15 cellular contexts compared by ENCODE assay signal in genomic region chr9:38141751-38142150, GRCh38.
DNase-seq lines count a peak whose midpoint lies in the region; ATAC-seq, FAIRE-seq and TF ChIP-seq lines count a peak whose summit lies in the region.
"Had no signal": no experiment of that assay in that cellular context is flagged by ENCODE, and none has a peak within 500 bp of the region (broad histone marks: within the 10 kb centered on the region; RNA-seq: fewer than 3 reads in every experiment).

No MANE protein-coding gene starts in this region.

- H3K9ac ChIP-seq in keratinocyte (ENCODE audit: control insufficient read depth, extremely low read depth, insufficient read depth, low read length) = no peak overlapping the region

- CTCF ChIA-PET in HEK293 (lab: Yijun Ruan, JAX) = interaction anchor here (0.6 to 3.5 kb wide), 6 partner anchors 15 to 135 kb away, joined by 3 to 19 read pairs (median 4); no protein-coding TSS in a partner anchor

- no peak for ATAC-seq in natural killer cell treated with Interleukin-12 subunit alpha and Interleukin-12 subunit beta and Interleukin-15 and Interleukin-18, amount 100 ng/mL, for 72 hours

- H3K9me3 ChIP-seq in HEK293 (ENCODE audit: control insufficient read depth, insufficient read depth, low read depth, low read length) = no peaks in the 10 kb centered on the region
- peaks cover 2% of the 10 kb centered on the region for H3K9me3 ChIP-seq in keratinocyte (ENCODE audit: control insufficient read depth, low read depth, low read length)

- H3K4me1 Mint-ChIP-seq in natural killer cell treated with Interleukin-12 subunit alpha and Interleukin-12 subunit beta and Interleukin-15 and Interleukin-18, amount 100 ng/mL, for 72 hours (ENCODE audit: low read depth in 2 of 2) = no peaks in the 10 kb centered on the region

- peak; percentile 93 for FAIRE-seq in keratinocyte (lab: Jason Lieb, UNC)

- no peak overlapping the region for H3K27ac Mint-ChIP-seq in natural killer cell treated with Interleukin-12 subunit alpha and Interleukin-12 subunit beta and Interleukin-15 and Interleukin-18, amount 100 ng/mL, for 72 hours

- in situ Hi-C loops in ACHN (cut with HindIII; ENCODE audit: low pct_ligation_motif_present, low pct_unique_long_range_greater_than_20kb, low sequenced_read_pairs) (no loop called here), astrocyte of the cerebellum (cut with HindIII; ENCODE audit: low sequenced_read_pairs) (loop anchor here (5.0 kb wide), 1 partner anchor 41 kb away; no protein-coding TSS in a partner anchor)

- no peak overlapping the region for H2AFZ ChIP-seq in keratinocyte (ENCODE audit: control insufficient read depth, low read length)

- no peak overlapping the region for H3K27ac ChIP-seq in HEK293 (ENCODE audit: extremely low read depth, low read depth, low read length)
- H3K27ac ChIP-seq in keratinocyte (ENCODE audit: control insufficient read depth, insufficient read depth, low read length) = no peak overlapping the region

- H3K79me2 ChIP-seq in keratinocyte (ENCODE audit: control insufficient read depth, insufficient read depth, low read length) = no peaks in the 10 kb centered on the region

- dilution Hi-C loops in keratinocyte (cut with MboI; ENCODE audit: extremely low pct_ligation_motif_present, low sequenced_read_pairs) = no loop called here

- no peaks in the 10 kb centered on the region for H3K9me1 ChIP-seq in keratinocyte (ENCODE audit: control insufficient read depth, extremely low read depth, insufficient read depth, low read length)

- DNase-seq in ACHN (peak; percentile 78), astrocyte of the cerebellum (ENCODE audit: low read depth) (peak; percentile 38), keratinocyte (ENCODE audit: low read depth, low spot score) (peak; percentile 35), SW 1271 (lab: John Stamatoyannopoulos, UW) (no peak)
- no peak for DNase-seq in activated CD4-positive, CD25-positive, alpha-beta regulatory T cell treated with anti-CD3 and anti-CD28 coated beads, Interleukin-2, amount 50 U/mL, for 72 hours
- no peak for DNase-seq in natural killer cell treated with Interleukin-12 subunit alpha and Interleukin-12 subunit beta and Interleukin-15 and Interleukin-18, amount 100 ng/mL, for 72 hours (ENCODE audit: low spot score)
- DNase-seq in effector CD4-positive, alpha-beta T cell = no peak
- DNase-seq: C1 segment of cervical spinal cord; caudate nucleus; head of caudate nucleus; midbrain; NCI-H1694; stimulated activated CD8-positive, alpha-beta memory T cell treated with anti-CD3 and anti-CD28 coated beads, Interleukin-4, amount 100 ng/mL, for 48 hours; T-helper 9 cell had no signal

- peaks cover 42 to 46% of the 10 kb centered on the region in 2 donors for H3K27me3 Mint-ChIP-seq in natural killer cell treated with Interleukin-12 subunit alpha and Interleukin-12 subunit beta and Interleukin-15 and Interleukin-18, amount 100 ng/mL, for 72 hours

- no peaks in the 10 kb centered on the region for H4K20me1 ChIP-seq in keratinocyte (ENCODE audit: control insufficient read depth, extremely low read depth, insufficient read depth, low read length)

- H3K4me3 ChIP-seq in HEK293 (ENCODE audit: low read depth, low read length) (no peak overlapping the region), astrocyte of the cerebellum (ENCODE audit: low read depth, low read length) (no peak overlapping the region), keratinocyte (ENCODE audit: control insufficient read depth in 2 of 3, extremely low read depth in 1 of 3, insufficient read depth in 2 of 3, low read depth in 1 of 3, low read length in 3 of 3) (peak overlapping the region in 1 of 3 experiments; percentile 25)

- H3K4me2 ChIP-seq in keratinocyte (ENCODE audit: control insufficient read depth, extremely low read depth, insufficient read depth, low read depth, low read length) = peak overlapping the region; percentile 54

- H3K27me3 ChIP-seq in keratinocyte (ENCODE audit: control insufficient read depth, extremely low read depth, insufficient read depth, low read length) = peaks cover 4% of the 10 kb centered on the region

- POLR2A ChIA-PET in HEK293 (lab: Yijun Ruan, JAX) = interaction anchor here (1.3 to 1.4 kb wide), 2 partner anchors 24 to 62 kb away, joined by 3 read pairs; no protein-coding TSS in a partner anchor

- no peak for TF ChIP-seq CTCF in HEK293 (tag by site-specific recombination; IDR thresholded peaks at IDR 0.05)
- TF ChIP-seq CTCF in astrocyte of the cerebellum (IDR thresholded peaks at IDR 0.05; ENCODE audit: low read depth, low read length, missing control alignments) = no peak
- no peak for TF ChIP-seq CTCF in keratinocyte (optimal IDR thresholded peaks at IDR 0.05 in 1 of 3, IDR thresholded peaks at IDR 0.05 in 1 of 3, conservative IDR thresholded peaks at IDR 0.05 in 1 of 3; ENCODE audit: extremely low read depth in 1 of 3, insufficient read depth in 2 of 3, low read length in 3 of 3)

- no peaks in the 10 kb centered on the region for H3K36me3 ChIP-seq in HEK293 (ENCODE audit: control insufficient read depth in 2 of 2, insufficient read depth in 1 of 2, low read length in 2 of 2)
- H3K36me3 ChIP-seq in keratinocyte (ENCODE audit: control insufficient read depth in 2 of 2, extremely low read depth in 1 of 2, insufficient read depth in 2 of 2, low read length in 2 of 2) = no peaks in the 10 kb centered on the region

- H3K36me3 Mint-ChIP-seq in natural killer cell treated with Interleukin-12 subunit alpha and Interleukin-12 subunit beta and Interleukin-15 and Interleukin-18, amount 100 ng/mL, for 72 hours = no peaks in the 10 kb centered on the region

- H3K4me3 Mint-ChIP-seq in natural killer cell treated with Interleukin-12 subunit alpha and Interleukin-12 subunit beta and Interleukin-15 and Interleukin-18, amount 100 ng/mL, for 72 hours = no peak overlapping the region

- no peaks in the 10 kb centered on the region for H3K9me3 Mint-ChIP-seq in natural killer cell treated with Interleukin-12 subunit alpha and Interleukin-12 subunit beta and Interleukin-15 and Interleukin-18, amount 100 ng/mL, for 72 hours

- H3K4me1 ChIP-seq in HEK293 (ENCODE audit: control insufficient read depth, insufficient read depth, low read length) (peaks cover 3% of the 10 kb centered on the region; the same call in 1 of the 2 replicates), keratinocyte (ENCODE audit: control insufficient read depth, extremely low read depth, insufficient read depth, low read length) (peaks cover 16% of the 10 kb centered on the region)

TF ChIP-seq in HEK293, 187 proteins besides CTCF, POLR2A, EP300 and RAD21:
- TF ChIP-seq ZNF629 (tag by site-specific recombination; IDR thresholded peaks at IDR 0.05) = 0 out of 2 replicates have a peak, but pooled peaks have one; percentile 6
- no peak for TF ChIP-seq GLI2 (tag by site-specific recombination; IDR thresholded peaks at IDR 0.05; ENCODE audit: borderline replicate concordance, low read depth)

Comparison
In these comparisons a context has a peak if more than half of its experiments do, and no peak if none do; other contexts are left out.
1. DNase-seq: peak in ACHN (single experiment), astrocyte of the cerebellum (single experiment) and keratinocyte (single experiment); none in activated CD4-positive, CD25-positive, alpha-beta regulatory T cell treated with anti-CD3 and anti-CD28 coated beads, Interleukin-2, amount 50 U/mL, for 72 hours (single experiment), natural killer cell treated with Interleukin-12 subunit alpha and Interleukin-12 subunit beta and Interleukin-15 and Interleukin-18, amount 100 ng/mL, for 72 hours (single experiment), effector CD4-positive, alpha-beta T cell (single experiment) and SW 1271 (0 of 2).